15 cellular contexts compared by ENCODE assay signal in the genomic region with DNA sequence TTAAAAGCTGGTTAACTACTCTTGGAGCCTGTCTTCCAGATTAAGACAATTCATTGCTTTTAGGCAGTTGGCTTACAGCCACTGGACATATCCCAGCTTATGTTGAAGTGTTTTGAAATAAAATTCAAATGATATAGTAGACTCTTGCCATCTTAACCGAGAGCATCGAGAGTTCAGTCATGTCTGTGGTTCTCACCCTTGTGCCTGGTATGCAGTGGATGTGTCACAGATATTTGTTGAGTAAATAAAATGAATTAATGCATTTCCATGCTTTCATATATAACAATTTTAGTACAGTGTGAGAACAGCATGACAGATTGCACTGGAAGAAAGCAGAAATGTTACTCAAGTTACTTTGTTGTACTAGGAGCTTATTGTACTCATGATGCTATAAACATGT.
A peak's percentile ranks its signal among the peaks of the same experiment; 100 is the strongest.
DNase-seq lines count a peak whose midpoint lies in the region; ATAC-seq, FAIRE-seq and TF ChIP-seq lines count a peak whose summit lies in the region.
"Had no signal": no experiment of that assay in that cellular context is flagged by ENCODE, and none has a peak within 500 bp of the region (broad histone marks: within the 10 kb centered on the region; RNA-seq: fewer than 3 reads in every experiment).

No MANE protein-coding gene starts in this region.

- H3K79me2 ChIP-seq in GM23248 (ENCODE audit: insufficient read depth) (peaks cover 41% of the 10 kb centered on the region), astrocyte (ENCODE audit: insufficient read depth, low read length) (peaks cover 44% of the 10 kb centered on the region)

- in situ Hi-C loops in GM23248 (cut with MboI): no loop called here

- H3K4me1 ChIP-seq in GM23248 (ENCODE audit: insufficient read depth) (peaks cover 42% of the 10 kb centered on the region), astrocyte (ENCODE audit: insufficient read depth, low read length) (peaks cover 52% of the 10 kb centered on the region)

- H3K27me3 Mint-ChIP-seq in astrocyte (ENCODE audit: low read depth, unreplicated experiment) (no peaks in the 10 kb centered on the region), type B pancreatic cell (no peaks in the 10 kb centered on the region), T-helper 17 cell (peaks cover 5% of the 10 kb centered on the region)

- no peak overlapping the region for H3K27ac Mint-ChIP-seq in astrocyte (ENCODE audit: unreplicated experiment)
- peak overlapping the region; percentile 44 for H3K27ac Mint-ChIP-seq in type B pancreatic cell
- no peak overlapping the region for H3K27ac Mint-ChIP-seq in T-helper 17 cell
- H3K27ac Mint-ChIP-seq: activated CD8-positive, alpha-beta T cell treated with anti-CD3 and anti-CD28 coated beads, Interleukin-2, amount 10 ng/mL, durations not matched to agents 7 days and 5 days had no signal

- TF ChIP-seq CTCF in astrocyte (IDR thresholded peaks at IDR 0.05; ENCODE audit: insufficient read depth, low read depth, low read length) (no peak), fibroblast of the aortic adventitia (IDR thresholded peaks at IDR 0.05; ENCODE audit: insufficient read depth, low read length) (no peak), type B pancreatic cell (conservative IDR thresholded peaks at IDR 0.05) (no peak)

- H3K4me2 ChIP-seq in GM23248 (ENCODE audit: unreplicated experiment): peak overlapping the region; percentile 69
- H3K4me2 ChIP-seq in astrocyte (ENCODE audit: low read length): no peak overlapping the region

- no peak for ATAC-seq in T-helper 17 cell
- ATAC-seq: activated CD8-positive, alpha-beta T cell treated with anti-CD3 and anti-CD28 coated beads, Interleukin-2, amount 10 ng/mL, durations not matched to agents 7 days and 5 days; GM12878; left lobe of liver had no signal

- peaks cover 13% of the 10 kb centered on the region for H3K36me3 Mint-ChIP-seq in astrocyte (ENCODE audit: low read depth, unreplicated experiment)
- H3K36me3 Mint-ChIP-seq in type B pancreatic cell: peaks cover 36% of the 10 kb centered on the region
- H3K36me3 Mint-ChIP-seq in T-helper 17 cell (ENCODE audit: low read depth): no peaks in the 10 kb centered on the region

- H3K9me2 ChIP-seq in GM23248 (ENCODE audit: insufficient read depth): no peaks in the 10 kb centered on the region

- H3K27ac ChIP-seq in GM23248 (peak overlapping the region; percentile 60), astrocyte (ENCODE audit: low read depth, low read length) (peak overlapping the region; percentile 49)
- H3K27ac ChIP-seq: pancreas, thoracic aorta had no signal

- no peak overlapping the region for H3K4me3 ChIP-seq in GM23248
- H3K4me3 ChIP-seq in astrocyte (ENCODE audit: insufficient read depth, low read depth, low read length): no peak overlapping the region
- H3K4me3 ChIP-seq in fibroblast of the aortic adventitia (ENCODE audit: low read depth, low read length): no peak overlapping the region
- H3K4me3 ChIP-seq: GM12878, pancreas, thoracic aorta had no signal

- H2AFZ ChIP-seq in GM23248 (no peak overlapping the region), astrocyte (ENCODE audit: low read depth, low read length) (no peak overlapping the region)

- H3K9ac ChIP-seq in GM23248 (peak overlapping the region; percentile 4; the same call in 1 of the 2 replicates), astrocyte (ENCODE audit: low read length) (peak overlapping the region; percentile 36)

- H3K27me3 ChIP-seq in GM23248 (replicated peaks; ENCODE audit: insufficient read depth): no peaks in the 10 kb centered on the region
- H3K27me3 ChIP-seq in astrocyte (ENCODE audit: insufficient read depth, low read length): no peaks in the 10 kb centered on the region
- H3K27me3 ChIP-seq: pancreas had no signal

- H3K4me1 Mint-ChIP-seq in astrocyte (ENCODE audit: low read depth, unreplicated experiment): peaks cover 64% of the 10 kb centered on the region
- H3K4me1 Mint-ChIP-seq in type B pancreatic cell (ENCODE audit: unreplicated experiment): peaks cover 56% of the 10 kb centered on the region
- peaks cover 23% of the 10 kb centered on the region for H3K4me1 Mint-ChIP-seq in T-helper 17 cell

- H3F3A ChIP-seq in GM23248 (ENCODE audit: insufficient read depth): peaks cover 41% of the 10 kb centered on the region

- WGBS in GM23248 (ENCODE audit: low coverage in 1 of 2, low lambda C conversion rate in 2 of 2, missing lambda C conversion rate in 2 of 2), 2 experiments: 3 to 8% methylated on average over 2 of the region's 2 CpGs

- no peaks in the 10 kb centered on the region for H4K20me1 ChIP-seq in GM23248 (ENCODE audit: insufficient read depth)
- no peaks in the 10 kb centered on the region for H4K20me1 ChIP-seq in astrocyte (ENCODE audit: insufficient read depth, low read length)

- DNase-seq in GM23248 (peak; percentile 87), astrocyte (ENCODE audit: low read depth) (peak; percentile 98), fibroblast of the aortic adventitia (ENCODE audit: low read depth) (peak; percentile 69), type B pancreatic cell (ENCODE audit: extremely low spot score, unreplicated experiment) (no peak), T-helper 17 cell (no peak), amygdala (lab: John Stamatoyannopoulos, UW) (no peak), C1 segment of cervical spinal cord (lab: John Stamatoyannopoulos, UW) (no peak)
- DNase-seq: activated CD8-positive, alpha-beta T cell treated with anti-CD3 and anti-CD28 coated beads, Interleukin-2, amount 10 ng/mL, durations not matched to agents 7 days and 5 days; dermis blood vessel endothelial cell; NCI-H1092; pancreas had no signal

- H3K9me3 Mint-ChIP-seq in astrocyte (ENCODE audit: unreplicated experiment) (peaks cover 3% of the 10 kb centered on the region), type B pancreatic cell (no peaks in the 10 kb centered on the region)

- FAIRE-seq in astrocyte (lab: Jason Lieb, UNC): no peak
- FAIRE-seq: GM12878, pancreas, RCC 7860 had no signal

- H3K36me3 ChIP-seq in GM23248 (ENCODE audit: low read depth) (no peaks in the 10 kb centered on the region), astrocyte (ENCODE audit: insufficient read depth, low read length) (no peaks in the 10 kb centered on the region)
- H3K36me3 ChIP-seq: pancreas, thoracic aorta had no signal

- no peaks in the 10 kb centered on the region for H3K9me3 ChIP-seq in GM23248 (ENCODE audit: low read depth)
- H3K9me3 ChIP-seq in astrocyte (ENCODE audit: insufficient read depth, low read depth, low read length): no peaks in the 10 kb centered on the region
- H3K9me3 ChIP-seq in T-helper 17 cell (ENCODE audit: control insufficient read depth, low read length, poor library complexity, severe bottlenecking): no peaks in the 10 kb centered on the region
- H3K9me3 ChIP-seq: pancreas, thoracic aorta had no signal

- H3K4me3 Mint-ChIP-seq in astrocyte (ENCODE audit: unreplicated experiment) (no peak overlapping the region), type B pancreatic cell (no peak overlapping the region), T-helper 17 cell (no peak overlapping the region)
- H3K4me3 Mint-ChIP-seq: activated CD8-positive, alpha-beta T cell treated with anti-CD3 and anti-CD28 coated beads, Interleukin-2, amount 10 ng/mL, durations not matched to agents 7 days and 5 days had no signal

Comparison
In these comparisons a context has a peak if more than half of its experiments do, and no peak if none do; other contexts are left out.
1. DNase-seq: peak in GM23248 (single experiment), astrocyte (single experiment) and fibroblast of the aortic adventitia (single experiment); none in type B pancreatic cell (single experiment), T-helper 17 cell (0 of 3), amygdala (0 of 56) and C1 segment of cervical spinal cord (0 of 14).